In genomic region chr15:40955930-40956542, GRCh38 we compare ENCODE assay signal across 2 cellular contexts.
TF ChIP-seq lines count a peak whose summit lies in the region.

No MANE protein-coding gene starts in this region.

TF ChIP-seq in SK-N-SH, 30 proteins besides CTCF, POLR2A, EP300 and RAD21 (continued from another document):
- TF ChIP-seq ZBTB33 (IDR thresholded peaks at IDR 0.05; ENCODE audit: borderline replicate concordance, low read depth) (no peak), IRF3 (IDR thresholded peaks at IDR 0.05; ENCODE audit: low read depth, low read length) (no peak), RFX5 (IDR thresholded peaks at IDR 0.05; ENCODE audit: low read length) (no peak), USF1 (IDR thresholded peaks at IDR 0.05; ENCODE audit: borderline replicate concordance, low read depth) (no peak), RXRA (IDR thresholded peaks at IDR 0.05; ENCODE audit: borderline replicate concordance, low read depth) (no peak)

TF ChIP-seq in SK-N-SH treated with all-trans-retinoic acid at 6 μM for 48 hours, 23 proteins besides CTCF, POLR2A, EP300 and RAD21 (continued from another document):
- TF ChIP-seq TOX (CRISPR knock-in tag; IDR thresholded peaks at IDR 0.05; ENCODE audit: borderline replicate concordance): no peak
- no peak for TF ChIP-seq ESRRG (CRISPR knock-in tag; IDR thresholded peaks at IDR 0.05)
- no peak for TF ChIP-seq PATZ1 (CRISPR knock-in tag; IDR thresholded peaks at IDR 0.05; ENCODE audit: borderline replicate concordance)
- no peak for TF ChIP-seq CREB5 (CRISPR knock-in tag; IDR thresholded peaks at IDR 0.05; ENCODE audit: low read depth)
- no peak for TF ChIP-seq PPARA (CRISPR knock-in tag; IDR thresholded peaks at IDR 0.05; ENCODE audit: borderline replicate concordance)
- TF ChIP-seq RARB (CRISPR knock-in tag; IDR thresholded peaks at IDR 0.05): no peak
- no peak for TF ChIP-seq TCF4 (CRISPR knock-in tag; IDR thresholded peaks at IDR 0.05; ENCODE audit: borderline replicate concordance)
TF ChIP-seq in SK-N-SH treated with all-trans-retinoic acid at 6 μM for 48 hours: peak in this region for 0.
